20 cellular contexts compared by ENCODE assay signal in genomic region chrX:155052738-155053498, GRCh38. TPM values are rescaled to one million over a fixed set of nuclear protein-coding genes. Genes with fewer than 3 reads are reported as not detected.
A peak's percentile ranks its signal among the peaks of the same experiment; 100 is the strongest.
DNase-seq lines count a peak whose midpoint lies in the region; ATAC-seq and TF ChIP-seq lines count a peak whose summit lies in the region.
"Had no signal": no experiment of that assay in that cellular context is flagged by ENCODE, and none has a peak within 500 bp of the region (broad histone marks: within the 10 kb centered on the region; RNA-seq: fewer than 3 reads in every experiment).

No MANE protein-coding gene starts in this region.

- H3K27ac ChIP-seq in KOPT-K1 (ENCODE audit: low read depth, low read length, poor library complexity, severe bottlenecking) (peak overlapping the region; percentile 93), ascending aorta (no peak overlapping the region)
- H3K27ac ChIP-seq: C4-2B, foreskin keratinocyte, upper lobe of right lung had no signal

- ATAC-seq in activated T-cell treated with anti-CD3 and anti-CD28 coated beads, Interleukin-2, amount 50 U/mL, for 72 hours (replicated peaks in 1 of 2): peak; percentile 30 to 45
- ATAC-seq in GM19463 (IDR thresholded peaks at IDR 0.05; ENCODE audit: unreplicated experiment): no peak
- ATAC-seq: foreskin keratinocyte, right cardiac atrium, upper lobe of right lung had no signal

- peak overlapping the region; percentile 76 for H3K27ac Mint-ChIP-seq in activated T-cell treated with anti-CD3 and anti-CD28 coated beads, Interleukin-2, amount 50 U/mL, for 72 hours
- H3K27ac Mint-ChIP-seq: activated naive CD4-positive, alpha-beta T cell treated with anti-CD3 and anti-CD28 coated beads, Interleukin-2, amount 10 ng/mL, durations not matched to agents 7 days and 5 days had no signal

- intact Hi-C loops in ascending aorta (cut with DNase I): no loop called here

- H3K4me1 ChIP-seq in ascending aorta: no peaks in the 10 kb centered on the region
- H3K4me1 ChIP-seq: foreskin keratinocyte, upper lobe of right lung had no signal

- H3K4me3 Mint-ChIP-seq in activated T-cell treated with anti-CD3 and anti-CD28 coated beads, Interleukin-2, amount 50 U/mL, for 72 hours: no peak overlapping the region
- H3K4me3 Mint-ChIP-seq: activated naive CD4-positive, alpha-beta T cell treated with anti-CD3 and anti-CD28 coated beads, Interleukin-2, amount 10 ng/mL, durations not matched to agents 7 days and 5 days had no signal

- no peak for DNase-seq in activated T-cell treated with anti-CD3 and anti-CD28 coated beads, Interleukin-2, amount 50 U/mL, for 72 hours
- DNase-seq in activated T-cell treated with anti-CD3 and anti-CD28 coated beads, Interleukin-2, amount 50 U/mL, for 48 hours: no peak
- DNase-seq in glomerular visceral epithelial cell (ENCODE audit: extremely low spot score): peak; percentile 44
- DNase-seq in renal cortical epithelial cell (ENCODE audit: low read depth): peak; percentile 74
- DNase-seq in ascending aorta (ENCODE audit: low spot score in 2 of 2): no peak
- DNase-seq in NCI-H1417 treated with DMSO at 0.1 percent for 48 hours (lab: John Stamatoyannopoulos, UW): no peak
- DNase-seq: activated CD4-positive, alpha-beta T cell treated with anti-CD3 and anti-CD28 coated beads for 4 hours; activated naive CD4-positive, alpha-beta T cell treated with anti-CD3 and anti-CD28 coated beads, Interleukin-2, amount 10 ng/mL, durations not matched to agents 7 days and 5 days; effector CD4-positive, alpha-beta T cell; erythroblast; foreskin keratinocyte; GF-D8; Kasumi-1; NCI-H187 treated with DMSO at 0.1 percent for 48 hours; NCI-H748 treated with DMSO at 0.1 percent for 48 hours; right cardiac atrium; upper lobe of right lung had no signal

- no peak overlapping the region for H3K4me3 ChIP-seq in ascending aorta
- H3K4me3 ChIP-seq: upper lobe of right lung had no signal

- no peaks in the 10 kb centered on the region for H3K27me3 Mint-ChIP-seq in activated T-cell treated with anti-CD3 and anti-CD28 coated beads, Interleukin-2, amount 50 U/mL, for 72 hours (ENCODE audit: low read depth)
- H3K27me3 Mint-ChIP-seq: activated naive CD4-positive, alpha-beta T cell treated with anti-CD3 and anti-CD28 coated beads, Interleukin-2, amount 10 ng/mL, durations not matched to agents 7 days and 5 days had no signal

- no peaks in the 10 kb centered on the region for H3K9me3 Mint-ChIP-seq in activated T-cell treated with anti-CD3 and anti-CD28 coated beads, Interleukin-2, amount 50 U/mL, for 72 hours
- H3K9me3 Mint-ChIP-seq: activated naive CD4-positive, alpha-beta T cell treated with anti-CD3 and anti-CD28 coated beads, Interleukin-2, amount 10 ng/mL, durations not matched to agents 7 days and 5 days had no signal

- peaks cover 60% of the 10 kb centered on the region for H3K4me1 Mint-ChIP-seq in activated T-cell treated with anti-CD3 and anti-CD28 coated beads, Interleukin-2, amount 50 U/mL, for 72 hours (ENCODE audit: low read depth)

- H3K36me3 ChIP-seq in KOPT-K1 (ENCODE audit: insufficient read depth, low read length) (peaks cover 15% of the 10 kb centered on the region), ascending aorta (peaks cover 0 to 5% of the 10 kb centered on the region in 2 donors)

- no peak for TF ChIP-seq CTCF in ascending aorta (IDR thresholded peaks at IDR 0.05)

- no peaks in the 10 kb centered on the region for H3K27me3 ChIP-seq in ascending aorta
- H3K27me3 ChIP-seq: foreskin keratinocyte, upper lobe of right lung had no signal

- H3K9me3 ChIP-seq in KOPT-K1 (ENCODE audit: insufficient read depth, low read length, poor library complexity, severe bottlenecking) (no peaks in the 10 kb centered on the region), ascending aorta (no peaks in the 10 kb centered on the region)
- H3K9me3 ChIP-seq: upper lobe of right lung had no signal

- H3K36me3 Mint-ChIP-seq in activated T-cell treated with anti-CD3 and anti-CD28 coated beads, Interleukin-2, amount 50 U/mL, for 72 hours (ENCODE audit: insufficient read depth in 2 of 2): peaks cover 0 to 9% of the 10 kb centered on the region in 2 donors

RNA-seq across cellular contexts. Expression of gene CMC4, which starts 18.0 kb away (rescaled TPM):
- 10 to 100 TPM in 1 of 2 donors, 1 to 10 TPM in 1; 9.4 to 15.0 TPM for total RNA-seq in activated T-cell treated with anti-CD3 and anti-CD28 coated beads, Interleukin-2, amount 50 U/mL, for 72 hours
- total RNA-seq in renal cortical epithelial cell: 9.4 and 10.2 TPM in 2 replicates
- 11.9 TPM for total RNA-seq in ascending aorta

RNA-seq across cellular contexts. Expression of gene MTCP1, which starts 18.0 kb away (rescaled TPM):
- total RNA-seq in activated T-cell treated with anti-CD3 and anti-CD28 coated beads, Interleukin-2, amount 50 U/mL, for 72 hours: 10 to 100 TPM; 18.5 to 33.1 TPM
- total RNA-seq in renal cortical epithelial cell (4.2 and 5.2 TPM in 2 replicates), ascending aorta (6.1 TPM)

RNA-seq across cellular contexts. Expression of gene BRCC3, which starts 18.4 kb away (rescaled TPM):
- 10 to 100 TPM; 25.9 to 33.3 TPM for total RNA-seq in activated T-cell treated with anti-CD3 and anti-CD28 coated beads, Interleukin-2, amount 50 U/mL, for 72 hours
- total RNA-seq in renal cortical epithelial cell (17.7 and 40.6 TPM in 2 replicates), ascending aorta (9.4 TPM)

RNA-seq across cellular contexts. Expression of gene FUNDC2, which starts 26.3 kb away (rescaled TPM):
- 10 to 100 TPM; 34.6 to 42.8 TPM for total RNA-seq in activated T-cell treated with anti-CD3 and anti-CD28 coated beads, Interleukin-2, amount 50 U/mL, for 72 hours
- total RNA-seq in renal cortical epithelial cell (39.9 and 59.4 TPM in 2 replicates), ascending aorta (54.0 TPM)

RNA-seq across cellular contexts. Expression of gene F8, which starts 30.4 kb away (rescaled TPM):
- total RNA-seq in activated T-cell treated with anti-CD3 and anti-CD28 coated beads, Interleukin-2, amount 50 U/mL, for 72 hours: 10 to 100 TPM; 15.0 to 19.5 TPM
- total RNA-seq in renal cortical epithelial cell (4.7 and 5.2 TPM in 2 replicates), ascending aorta (17.2 TPM)

Comparison
In these comparisons a context has a peak if more than half of its experiments do, and no peak if none do; other contexts are left out.
1. DNase-seq: peak in glomerular visceral epithelial cell (single experiment) and renal cortical epithelial cell (single experiment); none in activated T-cell treated with anti-CD3 and anti-CD28 coated beads, Interleukin-2, amount 50 U/mL, for 72 hours (0 of 2), activated T-cell treated with anti-CD3 and anti-CD28 coated beads, Interleukin-2, amount 50 U/mL, for 48 hours (0 of 2), ascending aorta (0 of 2) and NCI-H1417 treated with DMSO at 0.1 percent for 48 hours (single experiment).